Comparison of ENCODE assay signal across 1 cellular context in the genomic region with DNA sequence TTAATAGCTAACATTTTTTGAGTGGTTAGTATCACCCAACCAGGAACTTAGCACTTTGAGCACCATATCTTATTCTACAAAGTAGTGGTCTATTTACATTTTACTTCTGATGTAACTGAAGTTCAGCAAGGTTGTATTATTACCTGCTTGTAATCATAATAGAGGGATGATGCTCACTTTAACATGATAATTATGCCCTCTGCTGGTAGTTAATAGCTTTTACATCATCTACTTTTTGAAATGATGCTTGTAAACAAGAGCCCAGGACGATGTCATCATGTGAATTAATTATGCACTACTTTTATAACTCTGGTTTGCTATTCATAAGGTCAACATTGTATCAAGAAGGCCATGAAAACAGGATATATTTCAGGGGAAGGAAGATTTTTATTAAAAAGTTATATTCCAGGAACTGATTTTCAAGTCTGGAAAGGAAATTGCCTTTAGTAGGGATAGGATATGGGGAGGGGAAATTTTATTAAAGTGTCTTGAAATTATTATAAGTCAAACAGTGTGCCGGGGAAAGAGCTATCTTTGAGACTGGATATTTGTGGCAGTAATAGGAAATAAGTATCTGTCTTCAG.
TF ChIP-seq lines count a peak whose summit lies in the region.

No MANE protein-coding gene starts in this region.

TF ChIP-seq in HepG2, 621 proteins besides CTCF, POLR2A, EP300 and RAD21 (continued from another document):
- TF ChIP-seq, protein P1, sequence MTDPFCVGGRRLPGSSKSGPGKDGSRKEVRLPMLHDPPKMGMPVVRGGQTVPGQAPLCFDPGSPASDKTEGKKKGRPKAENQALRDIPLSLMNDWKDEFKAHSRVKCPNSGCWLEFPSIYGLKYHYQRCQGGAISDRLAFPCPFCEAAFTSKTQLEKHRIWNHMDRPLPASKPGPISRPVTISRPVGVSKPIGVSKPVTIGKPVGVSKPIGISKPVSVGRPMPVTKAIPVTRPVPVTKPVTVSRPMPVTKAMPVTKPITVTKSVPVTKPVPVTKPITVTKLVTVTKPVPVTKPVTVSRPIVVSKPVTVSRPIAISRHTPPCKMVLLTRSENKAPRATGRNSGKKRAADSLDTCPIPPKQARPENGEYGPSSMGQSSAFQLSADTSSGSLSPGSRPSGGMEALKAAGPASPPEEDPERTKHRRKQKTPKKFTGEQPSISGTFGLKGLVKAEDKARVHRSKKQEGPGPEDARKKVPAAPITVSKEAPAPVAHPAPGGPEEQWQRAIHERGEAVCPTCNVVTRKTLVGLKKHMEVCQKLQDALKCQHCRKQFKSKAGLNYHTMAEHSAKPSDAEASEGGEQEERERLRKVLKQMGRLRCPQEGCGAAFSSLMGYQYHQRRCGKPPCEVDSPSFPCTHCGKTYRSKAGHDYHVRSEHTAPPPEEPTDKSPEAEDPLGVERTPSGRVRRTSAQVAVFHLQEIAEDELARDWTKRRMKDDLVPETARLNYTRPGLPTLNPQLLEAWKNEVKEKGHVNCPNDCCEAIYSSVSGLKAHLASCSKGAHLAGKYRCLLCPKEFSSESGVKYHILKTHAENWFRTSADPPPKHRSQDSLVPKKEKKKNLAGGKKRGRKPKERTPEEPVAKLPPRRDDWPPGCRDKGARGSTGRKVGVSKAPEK (CRISPR knock-in tag; IDR thresholded peaks at IDR 0.05; ENCODE audit: borderline replicate concordance): no peak
- no peak for TF ChIP-seq HNRNPUL1 (IDR thresholded peaks at IDR 0.05; ENCODE audit: low read depth, low read length)
- peak; percentile 40 for TF ChIP-seq STAG1 (CRISPR knock-in tag; IDR thresholded peaks at IDR 0.05)
- no peak for TF ChIP-seq ZNF441 (CRISPR knock-in tag; IDR thresholded peaks at IDR 0.05; ENCODE audit: borderline replicate concordance)
- TF ChIP-seq ZGPAT (CRISPR knock-in tag; IDR thresholded peaks at IDR 0.05): no peak
- no peak for TF ChIP-seq ZNF432 (CRISPR knock-in tag; IDR thresholded peaks at IDR 0.05; ENCODE audit: borderline replicate concordance)
- no peak for TF ChIP-seq MIXL1 (CRISPR knock-in tag; IDR thresholded peaks at IDR 0.05)
- TF ChIP-seq MBD4 (IDR thresholded peaks at IDR 0.05; ENCODE audit: borderline replicate concordance, low read length): no peak
